Comparison of ENCODE assay signal across 10 cellular contexts in the genomic region with DNA sequence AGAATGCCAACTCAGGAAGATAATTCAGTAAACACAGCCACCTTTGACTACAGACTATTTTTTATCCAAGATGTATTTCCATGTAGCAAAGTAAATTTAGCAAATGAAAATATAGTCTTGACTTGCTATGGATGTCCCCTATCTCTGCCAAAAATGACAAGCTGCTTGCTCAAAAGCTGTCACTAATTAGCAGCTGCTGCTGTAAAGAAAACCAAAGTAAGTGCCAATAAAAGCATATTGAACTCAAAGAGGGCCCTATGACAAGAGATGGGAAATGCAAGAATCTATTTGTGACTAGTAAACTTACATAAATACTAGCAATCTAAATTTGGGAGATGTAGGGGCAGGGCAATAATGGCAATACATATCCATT. TPM values are rescaled to one million over a fixed set of nuclear protein-coding genes. Genes with fewer than 3 reads are reported as not detected.
DNase-seq lines count a peak whose midpoint lies in the region; ATAC-seq and TF ChIP-seq lines count a peak whose summit lies in the region.
"Had no signal": no experiment of that assay in that cellular context is flagged by ENCODE, and none has a peak within 500 bp of the region (broad histone marks: within the 10 kb centered on the region; RNA-seq: fewer than 3 reads in every experiment).

No MANE protein-coding gene starts in this region.

- no peaks in the 10 kb centered on the region for H3K27me3 ChIP-seq in subcutaneous abdominal adipose tissue (ENCODE audit: control insufficient read depth in 5 of 5, insufficient read depth in 4 of 5, low read length in 5 of 5)
- H3K27me3 ChIP-seq: vagina had no signal

- TF ChIP-seq CTCF in activated B cell treated with CpG ODN at 0.5 μM for 24 hours (IDR thresholded peaks at IDR 0.05), result no peak

- H3K4me3 Mint-ChIP-seq in activated T-cell treated with anti-CD3 and anti-CD28 coated beads, Interleukin-2, amount 50 U/mL, for 4 hours, result peak overlapping the region; percentile 17
- no peak overlapping the region for H3K4me3 Mint-ChIP-seq in activated B cell treated with CpG ODN at 0.5 μM for 24 hours

- no peaks in the 10 kb centered on the region for H3K36me3 ChIP-seq in subcutaneous abdominal adipose tissue (ENCODE audit: control insufficient read depth in 5 of 5, insufficient read depth in 5 of 5, low read length in 5 of 5)
- H3K36me3 ChIP-seq: vagina had no signal

- no peaks in the 10 kb centered on the region for H3K27me3 Mint-ChIP-seq in activated T-cell treated with anti-CD3 and anti-CD28 coated beads, Interleukin-2, amount 50 U/mL, for 4 hours (ENCODE audit: low read depth)
- H3K27me3 Mint-ChIP-seq in activated B cell treated with CpG ODN at 0.5 μM for 24 hours, result no peaks in the 10 kb centered on the region

- H3K4me1 ChIP-seq in subcutaneous abdominal adipose tissue (ENCODE audit: control insufficient read depth in 5 of 5, insufficient read depth in 5 of 5, low read length in 5 of 5), result peaks cover 3 to 19% (median 14%) of the 10 kb centered on the region in 5 donors

- no peak for DNase-seq in activated T-cell treated with anti-CD3 and anti-CD28 coated beads, Interleukin-2, amount 50 U/mL, for 4 hours
- DNase-seq in activated T-cell treated with anti-CD3 and anti-CD28 coated beads, Interleukin-2, amount 50 U/mL, for 48 hours, result no peak
- DNase-seq in activated B cell treated with CpG ODN at 0.5 μM for 24 hours (no peak), epithelial cell of prostate (ENCODE audit: low read depth, low spot score) (no peak), globus pallidus (ENCODE audit: low spot score) (no peak), SW 1271 (lab: John Stamatoyannopoulos, UW) (no peak)
- DNase-seq: NCI-H1930 had no signal

- intact Hi-C loops in activated B cell treated with CpG ODN at 0.5 μM for 24 hours (cut with micrococcal nuclease), result no loop called here

- no peak for ATAC-seq in activated T-cell treated with anti-CD3 and anti-CD28 coated beads, Interleukin-2, amount 50 U/mL, for 4 hours
- ATAC-seq in activated B cell treated with CpG ODN at 0.5 μM for 24 hours (ENCODE audit: low read depth), result no peak
- no peak for ATAC-seq in HG03432 (IDR thresholded peaks at IDR 0.05; ENCODE audit: unreplicated experiment)

- H3K4me3 ChIP-seq in subcutaneous abdominal adipose tissue (ENCODE audit: low read depth in 1 of 5, low read length in 5 of 5), result no peak overlapping the region
- H3K4me3 ChIP-seq: vagina had no signal

- H3K9me3 Mint-ChIP-seq in activated T-cell treated with anti-CD3 and anti-CD28 coated beads, Interleukin-2, amount 50 U/mL, for 4 hours, result no peaks in the 10 kb centered on the region
- no peaks in the 10 kb centered on the region for H3K9me3 Mint-ChIP-seq in activated B cell treated with CpG ODN at 0.5 μM for 24 hours

- H3K9ac ChIP-seq in subcutaneous abdominal adipose tissue (ENCODE audit: low read length in 5 of 5), result no peak overlapping the region

- peaks cover 69% of the 10 kb centered on the region for H3K4me1 Mint-ChIP-seq in activated T-cell treated with anti-CD3 and anti-CD28 coated beads, Interleukin-2, amount 50 U/mL, for 4 hours (ENCODE audit: low read depth)
- H3K4me1 Mint-ChIP-seq in activated B cell treated with CpG ODN at 0.5 μM for 24 hours, result peaks cover 44% of the 10 kb centered on the region

- peak overlapping the region; percentile 48 for H3K27ac Mint-ChIP-seq in activated B cell treated with CpG ODN at 0.5 μM for 24 hours

- CTCF ChIA-PET in activated B cell treated with CpG ODN at 0.5 μM for 24 hours (lab: Charles Lee), result interaction anchor here (1.0 kb wide), 1 partner anchor 55 kb away, joined by 3 read pairs; no protein-coding TSS in a partner anchor

- no peaks in the 10 kb centered on the region for H3K9me3 ChIP-seq in subcutaneous abdominal adipose tissue (ENCODE audit: control insufficient read depth in 5 of 5, low read length in 5 of 5)
- H3K9me3 ChIP-seq: vagina had no signal

- H3K27ac ChIP-seq in epithelial cell of prostate (peak overlapping the region; percentile 25), subcutaneous abdominal adipose tissue (ENCODE audit: low read depth, low read length) (peak overlapping the region; percentile 71)
- H3K27ac ChIP-seq: vagina had no signal

- H3K36me3 Mint-ChIP-seq in activated T-cell treated with anti-CD3 and anti-CD28 coated beads, Interleukin-2, amount 50 U/mL, for 4 hours (ENCODE audit: insufficient read depth), result peaks cover 9% of the 10 kb centered on the region
- H3K36me3 Mint-ChIP-seq in activated B cell treated with CpG ODN at 0.5 μM for 24 hours (ENCODE audit: low read depth), result peaks cover 2% of the 10 kb centered on the region

- POLR2A ChIA-PET in activated B cell treated with CpG ODN at 0.5 μM for 24 hours (lab: Charles Lee), result no interaction called here

RNA-seq across cellular contexts. Expression of a gene that starts 23.0 kb away (rescaled TPM):
- 10 to 100 TPM; 62.9 to 86.7 (median 71.9) TPM for total RNA-seq in activated T-cell treated with anti-CD3 and anti-CD28 coated beads, Interleukin-2, amount 50 U/mL, for 4 hours
- 80.3 and 82.6 TPM in 2 replicates for total RNA-seq in activated B cell treated with CpG ODN at 0.5 μM for 24 hours

RNA-seq across cellular contexts. Expression of a gene that starts 35.1 kb away (rescaled TPM):
- 100 to 1,000 TPM; 193 to 264 (median 220) TPM for total RNA-seq in activated T-cell treated with anti-CD3 and anti-CD28 coated beads, Interleukin-2, amount 50 U/mL, for 4 hours
- 136 and 140 TPM in 2 replicates for total RNA-seq in activated B cell treated with CpG ODN at 0.5 μM for 24 hours

RNA-seq across cellular contexts. Expression of a gene that starts 58.9 kb away (rescaled TPM):
- 10 to 100 TPM; 24.0 to 24.9 (median 24.7) TPM for total RNA-seq in activated T-cell treated with anti-CD3 and anti-CD28 coated beads, Interleukin-2, amount 50 U/mL, for 4 hours
- total RNA-seq in activated B cell treated with CpG ODN at 0.5 μM for 24 hours, result 26.5 and 29.1 TPM in 2 replicates
